In genomic region chr16:88649924-88650748, GRCh38 we compare ENCODE assay signal across 1 cellular context.
TF ChIP-seq lines count a peak whose summit lies in the region.

No MANE protein-coding gene starts in this region.

TF ChIP-seq in HEK293, 187 proteins besides CTCF, POLR2A, EP300 and RAD21 (continued from another document):
- TF ChIP-seq ZNF518A (tag by site-specific recombination; conservative IDR thresholded peaks at IDR 0.05; ENCODE audit: low read depth): no peak
- TF ChIP-seq ZBTB10 (tag by site-specific recombination; IDR thresholded peaks at IDR 0.05): peak; percentile 27; the same call in 1 of the 2 replicates
- TF ChIP-seq ZNF280D (tag by site-specific recombination; IDR thresholded peaks at IDR 0.05): no peak
- peak; percentile 61; the same call in 1 of the 2 replicates for TF ChIP-seq KLF17 (tag by site-specific recombination; IDR thresholded peaks at IDR 0.05)
- no peak for TF ChIP-seq ZBTB6 (tag by site-specific recombination; IDR thresholded peaks at IDR 0.05)
- peak; percentile 92 for TF ChIP-seq ZNF335 (tag by site-specific recombination; conservative IDR thresholded peaks at IDR 0.05)
- TF ChIP-seq ZNF677 (tag by site-specific recombination; IDR thresholded peaks at IDR 0.05): no peak
- no peak; the same call in 1 of the 2 replicates for TF ChIP-seq ZNF398 (tag by site-specific recombination; IDR thresholded peaks at IDR 0.05)
- peak; percentile 93 for TF ChIP-seq ZNF341 (tag by site-specific recombination; IDR thresholded peaks at IDR 0.05; ENCODE audit: low read depth)
- TF ChIP-seq PATZ1 (tag by site-specific recombination; IDR thresholded peaks at IDR 0.05): peak; percentile 48
- no peak for TF ChIP-seq ZNF544 (tag by site-specific recombination; IDR thresholded peaks at IDR 0.05)
- TF ChIP-seq WT1 (tag by site-specific recombination; IDR thresholded peaks at IDR 0.05): no peak
- no peak for TF ChIP-seq ZNF776 (tag by site-specific recombination; IDR thresholded peaks at IDR 0.05; ENCODE audit: borderline replicate concordance)
- TF ChIP-seq ZNF223 (tag by site-specific recombination; IDR thresholded peaks at IDR 0.05): no peak
- TF ChIP-seq SP2 (tag by site-specific recombination; IDR thresholded peaks at IDR 0.05): peak; percentile 42
- peak; percentile 71; the same call in 1 of the 2 replicates for TF ChIP-seq ZBTB7A (tag by site-specific recombination; IDR thresholded peaks at IDR 0.05; ENCODE audit: low read depth)
- no peak for TF ChIP-seq ZNF548 (tag by site-specific recombination; IDR thresholded peaks at IDR 0.05)
- TF ChIP-seq ZNF645 (tag by site-specific recombination; IDR thresholded peaks at IDR 0.05): no peak
- peak; percentile 75 for TF ChIP-seq ZFHX2 (tag by site-specific recombination; conservative IDR thresholded peaks at IDR 0.05)
- no peak for TF ChIP-seq ZFP41 (tag by site-specific recombination; IDR thresholded peaks at IDR 0.05; ENCODE audit: borderline replicate concordance)
- no peak for TF ChIP-seq OVOL3 (tag by site-specific recombination; IDR thresholded peaks at IDR 0.05)
- TF ChIP-seq ZNF423 (tag by site-specific recombination; IDR thresholded peaks at IDR 0.05): peak; percentile 44; the same call in 1 of the 2 replicates
- no peak for TF ChIP-seq ZFP3 (tag by site-specific recombination; IDR thresholded peaks at IDR 0.05; ENCODE audit: low read depth)
- TF ChIP-seq ZNF692 (tag by site-specific recombination; IDR thresholded peaks at IDR 0.05): 0 out of 2 replicates have a peak, but pooled peaks have one; percentile 17
